In genomic region chr4:143183513-143184216, GRCh38 we compare ENCODE assay signal across 1 cellular context.
TF ChIP-seq lines count a peak whose summit lies in the region.

No MANE protein-coding gene starts in this region.

TF ChIP-seq in GM23338, 12 proteins besides CTCF, POLR2A, EP300 and RAD21 (continued from another document):
- TF ChIP-seq ZNF462 (CRISPR knock-in tag; IDR thresholded peaks at IDR 0.05), result no peak
